ENCODE assay signal across 20 cellular contexts in genomic region chr6:29531668-29532067, GRCh38. TPM values are rescaled to one million over a fixed set of nuclear protein-coding genes. Genes with fewer than 3 reads are reported as not detected.
DNase-seq lines count a peak whose midpoint lies in the region; ATAC-seq, FAIRE-seq and TF ChIP-seq lines count a peak whose summit lies in the region.
"Had no signal": no experiment of that assay in that cellular context is flagged by ENCODE, and none has a peak within 500 bp of the region (broad histone marks: within the 10 kb centered on the region; RNA-seq: fewer than 3 reads in every experiment).

No MANE protein-coding gene starts in this region.

- CTCF ChIA-PET in naive thymus-derived CD4-positive, alpha-beta T cell (lab: Charles Lee), result no interaction called here

- no peaks in the 10 kb centered on the region for H3K36me3 Mint-ChIP-seq in naive thymus-derived CD4-positive, alpha-beta T cell
- H3K36me3 Mint-ChIP-seq: naive B cell, type B pancreatic cell had no signal

- FAIRE-seq in GM12892 (lab: Jason Lieb, UNC), result peak; percentile 48

- H3K4me3 ChIP-seq in naive thymus-derived CD4-positive, alpha-beta T cell (ENCODE audit: low read length), result no peak overlapping the region
- H3K4me3 ChIP-seq: BLaER1, dorsolateral prefrontal cortex had no signal

- H3K9me3 Mint-ChIP-seq in naive thymus-derived CD4-positive, alpha-beta T cell, result no peaks in the 10 kb centered on the region
- H3K9me3 Mint-ChIP-seq: naive B cell, type B pancreatic cell had no signal

- peaks cover 5 to 14% (median 11%) of the 10 kb centered on the region in 5 donors for H3K27me3 Mint-ChIP-seq in naive thymus-derived CD4-positive, alpha-beta T cell

- H3K9me3 ChIP-seq in naive thymus-derived CD4-positive, alpha-beta T cell (ENCODE audit: control insufficient read depth in 2 of 3, low read length in 3 of 3), result no peaks in the 10 kb centered on the region
- H3K9me3 ChIP-seq: BLaER1 had no signal

- POLR2A ChIA-PET in naive thymus-derived CD4-positive, alpha-beta T cell (lab: Charles Lee), result interaction anchor here (1.0 kb wide), 1 partner anchor 118 kb away, joined by 4 read pairs; no protein-coding TSS in a partner anchor

- no peaks in the 10 kb centered on the region for H3K4me1 ChIP-seq in naive thymus-derived CD4-positive, alpha-beta T cell (ENCODE audit: control insufficient read depth in 2 of 2, insufficient read depth in 2 of 2, low read length in 2 of 2)
- H3K4me1 ChIP-seq: BLaER1 had no signal

- no peak overlapping the region for H3K27ac Mint-ChIP-seq in naive thymus-derived CD4-positive, alpha-beta T cell
- H3K27ac Mint-ChIP-seq: type B pancreatic cell had no signal

- no peak for DNase-seq in activated CD4-positive, CD25-positive, alpha-beta regulatory T cell treated with anti-CD3 and anti-CD28 coated beads, Interleukin-2, amount 50 U/mL, for 72 hours
- DNase-seq in GM12892 (ENCODE audit: insufficient read length) (no peak), NCI-H226 (peak; percentile 52), islet precursor cell (peak; percentile 54), NK-92 (lab: John Stamatoyannopoulos, UW; ENCODE audit: unreplicated experiment) (no peak)
- DNase-seq in naive thymus-derived CD4-positive, alpha-beta T cell, result no peak
- DNase-seq: DMS 273 treated with DMSO at 0.1 percent for 48 hours, dorsolateral prefrontal cortex, H7, naive B cell, NCI-H446 had no signal

- H3K36me3 ChIP-seq in naive thymus-derived CD4-positive, alpha-beta T cell (ENCODE audit: control insufficient read depth in 2 of 3, insufficient read depth in 3 of 3, low read length in 3 of 3), result no peaks in the 10 kb centered on the region
- H3K36me3 ChIP-seq: BLaER1 had no signal

- H3K4me1 Mint-ChIP-seq in naive thymus-derived CD4-positive, alpha-beta T cell, result peaks cover 0 to 2% (median 0%) of the 10 kb centered on the region in 7 donors
- H3K4me1 Mint-ChIP-seq: naive B cell had no signal

- intact Hi-C loops in naive thymus-derived CD4-positive, alpha-beta T cell (cut with micrococcal nuclease), result no loop called here

- peak; percentile 61 to 75 for ATAC-seq in activated CD4-positive, CD25-positive, alpha-beta regulatory T cell treated with anti-CD3 and anti-CD28 coated beads, Interleukin-2, amount 50 U/mL, for 24 hours
- no peak for ATAC-seq in naive thymus-derived CD4-positive, alpha-beta T cell
- no peak for ATAC-seq in HG03342 (IDR thresholded peaks at IDR 0.05; ENCODE audit: unreplicated experiment)
- ATAC-seq: esophagus mucosa had no signal

- no peak overlapping the region for H3K4me3 Mint-ChIP-seq in naive thymus-derived CD4-positive, alpha-beta T cell
- H3K4me3 Mint-ChIP-seq: naive B cell, type B pancreatic cell had no signal

- H3K27me3 ChIP-seq in naive thymus-derived CD4-positive, alpha-beta T cell (ENCODE audit: control insufficient read depth in 2 of 2, insufficient read depth in 2 of 2, low read length in 2 of 2), result no peaks in the 10 kb centered on the region
- H3K27me3 ChIP-seq: BLaER1 had no signal

- no peak overlapping the region for H3K27ac ChIP-seq in naive thymus-derived CD4-positive, alpha-beta T cell (ENCODE audit: low read depth, low read length)
- H3K27ac ChIP-seq: 22Rv1, BLaER1, dorsolateral prefrontal cortex had no signal

- TF ChIP-seq POLR2A in GM12892 (IDR thresholded peaks at IDR 0.05; ENCODE audit: low read depth, low read length), result no peak

RNA-seq across cellular contexts. Expression of gene UBD, which starts 27.9 kb away (rescaled TPM):
- 47.8 TPM for polyA plus RNA-seq in GM12892 (2012; ENCODE audit: missing spikeins)
- total RNA-seq in naive thymus-derived CD4-positive, alpha-beta T cell, result 1 to 10 TPM in 1 of 5 experiments, not detected in 4; 1.9 TPM
- polyA plus RNA-seq in naive thymus-derived CD4-positive, alpha-beta T cell, result not detected
- total RNA-seq: H7 had no signal

RNA-seq across cellular contexts. Expression of gene MAS1L, which starts 43.9 kb away (rescaled TPM):
- polyA plus RNA-seq in GM12892 (2012; ENCODE audit: missing spikeins), result not detected
- total RNA-seq in naive thymus-derived CD4-positive, alpha-beta T cell, result not detected
- not detected for polyA plus RNA-seq in naive thymus-derived CD4-positive, alpha-beta T cell
- total RNA-seq: dorsolateral prefrontal cortex, esophagus mucosa, H7, lung microvascular endothelial cell, progenitor cell of endocrine pancreas, skeletal muscle tissue had no signal

RNA-seq across cellular contexts. Expression of gene OR2H2, which starts 53.3 kb away (rescaled TPM):
- polyA plus RNA-seq in GM12892 (2012; ENCODE audit: missing spikeins), result not detected
- total RNA-seq in naive thymus-derived CD4-positive, alpha-beta T cell, result not detected
- polyA plus RNA-seq in naive thymus-derived CD4-positive, alpha-beta T cell, result not detected
- total RNA-seq: dorsolateral prefrontal cortex, esophagus mucosa, H7, lung microvascular endothelial cell, progenitor cell of endocrine pancreas, skeletal muscle tissue had no signal

Comparison
In these comparisons a context has a peak if more than half of its experiments do, and no peak if none do; other contexts are left out.
1. ATAC-seq: peak in activated CD4-positive, CD25-positive, alpha-beta regulatory T cell treated with anti-CD3 and anti-CD28 coated beads, Interleukin-2, amount 50 U/mL, for 24 hours (2 of 2); none in naive thymus-derived CD4-positive, alpha-beta T cell (single experiment) and HG03342 (single experiment).
2. DNase-seq: peak in NCI-H226 (single experiment) and islet precursor cell (single experiment); none in activated CD4-positive, CD25-positive, alpha-beta regulatory T cell treated with anti-CD3 and anti-CD28 coated beads, Interleukin-2, amount 50 U/mL, for 72 hours (single experiment), GM12892 (single experiment), naive thymus-derived CD4-positive, alpha-beta T cell (0 of 9) and NK-92 (single experiment).